23 cellular contexts compared by ENCODE assay signal in genomic region chr10:32039745-32040144, GRCh38. TPM values are rescaled to one million over a fixed set of nuclear protein-coding genes. Genes with fewer than 3 reads are reported as not detected.
DNase-seq lines count a peak whose midpoint lies in the region; ATAC-seq and TF ChIP-seq lines count a peak whose summit lies in the region.
"Had no signal": no experiment of that assay in that cellular context is flagged by ENCODE, and none has a peak within 500 bp of the region (broad histone marks: within the 10 kb centered on the region; RNA-seq: fewer than 3 reads in every experiment).

No MANE protein-coding gene starts in this region.

- no peaks in the 10 kb centered on the region for H3K27me3 Mint-ChIP-seq in activated T-cell treated with anti-CD3 and anti-CD28 coated beads, Interleukin-2, amount 50 U/mL, for 24 hours
- no peaks in the 10 kb centered on the region for H3K27me3 Mint-ChIP-seq in progenitor cell of endocrine pancreas
- H3K27me3 Mint-ChIP-seq: central memory CD8-positive, alpha-beta T cell; stimulated activated naive CD8-positive, alpha-beta T cell treated with anti-CD3 and anti-CD28 coated beads, Interleukin-15, amount 100 ng/mL, for 72 hours had no signal

- intact Hi-C loops in left cardiac atrium (cut with DNase I) = no loop called here

- H3K4me1 Mint-ChIP-seq in activated T-cell treated with anti-CD3 and anti-CD28 coated beads, Interleukin-2, amount 50 U/mL, for 24 hours (ENCODE audit: low read depth) = peaks cover 41% of the 10 kb centered on the region
- peaks cover 7% of the 10 kb centered on the region for H3K4me1 Mint-ChIP-seq in progenitor cell of endocrine pancreas (ENCODE audit: low read depth)

- no peak for DNase-seq in activated T-cell treated with anti-CD3 and anti-CD28 coated beads, Interleukin-2, amount 50 U/mL, for 24 hours
- DNase-seq in activated T-cell treated with anti-CD3 and anti-CD28 coated beads, Interleukin-2, amount 50 U/mL, for 1 hour = no peak
- DNase-seq in NCI-H1048 (lab: John Stamatoyannopoulos, UW) (peak; percentile 52), left cardiac atrium (no peak), progenitor cell of endocrine pancreas (ENCODE audit: low spot score, unreplicated experiment) (no peak), NCI-H1105 (lab: John Stamatoyannopoulos, UW) (no peak), NCI-H2081 treated with DMSO at 0.1 percent for 48 hours (lab: John Stamatoyannopoulos, UW) (no peak)
- DNase-seq: activated naive CD4-positive, alpha-beta T cell treated with anti-CD3 and anti-CD28 coated beads, Interleukin-2, amount 50 U/mL, for 16 hours; aorta; DMS79 treated with DMSO at 0.1 percent for 48 hours; left colon; MG63; NCI-H1436; NCI-H524 treated with DMSO at 0.1 percent for 48 hours; posterior cingulate gyrus; sigmoid colon; stimulated activated naive CD8-positive, alpha-beta T cell treated with anti-CD3 and anti-CD28 coated beads, Interleukin-15, amount 100 ng/mL, for 72 hours; tibial artery had no signal

- H3K9me3 Mint-ChIP-seq in activated T-cell treated with anti-CD3 and anti-CD28 coated beads, Interleukin-2, amount 50 U/mL, for 24 hours = no peaks in the 10 kb centered on the region
- no peaks in the 10 kb centered on the region for H3K9me3 Mint-ChIP-seq in progenitor cell of endocrine pancreas (ENCODE audit: low read depth)
- H3K9me3 Mint-ChIP-seq: activated T-helper 1 cell treated with anti-CD3 and anti-CD28 coated beads, Interleukin-12 subunit alpha, Interleukin-12 subunit beta, Interleukin-2, Interleukin-4 antibody, amounts not matched to agents 30 ng/mL and 10 ng/mL and 1 ng/mL, durations not matched to agents 14 hours and 24 hours and 36 hours; central memory CD8-positive, alpha-beta T cell; neural crest cell; stimulated activated naive CD8-positive, alpha-beta T cell treated with anti-CD3 and anti-CD28 coated beads, Interleukin-15, amount 100 ng/mL, for 72 hours had no signal

- ATAC-seq in left cardiac atrium = peak; percentile 58 to 68
- no peak for ATAC-seq in HG02870 (IDR thresholded peaks at IDR 0.05; ENCODE audit: unreplicated experiment)
- ATAC-seq: K562; stimulated activated naive CD8-positive, alpha-beta T cell treated with anti-CD3 and anti-CD28 coated beads, Interleukin-15, amount 100 ng/mL, for 72 hours had no signal

- H3K27ac Mint-ChIP-seq in activated T-cell treated with anti-CD3 and anti-CD28 coated beads, Interleukin-2, amount 50 U/mL, for 24 hours = peak overlapping the region; percentile 70
- H3K27ac Mint-ChIP-seq in progenitor cell of endocrine pancreas = peak overlapping the region; percentile 24
- H3K27ac Mint-ChIP-seq: activated T-helper 1 cell treated with anti-CD3 and anti-CD28 coated beads, Interleukin-12 subunit alpha, Interleukin-12 subunit beta, Interleukin-2, Interleukin-4 antibody, amounts not matched to agents 30 ng/mL and 10 ng/mL and 1 ng/mL, durations not matched to agents 14 hours and 24 hours and 36 hours had no signal

- peaks cover 95% of the 10 kb centered on the region for H3K36me3 Mint-ChIP-seq in activated T-cell treated with anti-CD3 and anti-CD28 coated beads, Interleukin-2, amount 50 U/mL, for 24 hours (ENCODE audit: low read depth)
- peaks cover 27% of the 10 kb centered on the region for H3K36me3 Mint-ChIP-seq in progenitor cell of endocrine pancreas (ENCODE audit: insufficient read depth)

- no peak overlapping the region for H3K4me3 Mint-ChIP-seq in activated T-cell treated with anti-CD3 and anti-CD28 coated beads, Interleukin-2, amount 50 U/mL, for 24 hours
- H3K4me3 Mint-ChIP-seq in progenitor cell of endocrine pancreas (ENCODE audit: low read depth) = no peak overlapping the region
- H3K4me3 Mint-ChIP-seq: activated T-helper 1 cell treated with anti-CD3 and anti-CD28 coated beads, Interleukin-12 subunit alpha, Interleukin-12 subunit beta, Interleukin-2, Interleukin-4 antibody, amounts not matched to agents 30 ng/mL and 10 ng/mL and 1 ng/mL, durations not matched to agents 14 hours and 24 hours and 36 hours; central memory CD8-positive, alpha-beta T cell; neural crest cell; stimulated activated naive CD8-positive, alpha-beta T cell treated with anti-CD3 and anti-CD28 coated beads, Interleukin-15, amount 100 ng/mL, for 72 hours had no signal

- no peak for TF ChIP-seq CTCF in progenitor cell of endocrine pancreas (IDR thresholded peaks at IDR 0.05; ENCODE audit: unreplicated experiment)

RNA-seq across cellular contexts. Expression of gene KIF5B, which starts 16.5 kb away (rescaled TPM):
- total RNA-seq in left cardiac atrium = 100 to 1,000 TPM; 124 to 133 TPM
- total RNA-seq in progenitor cell of endocrine pancreas = 111 and 115 TPM in 2 replicates
